ENCODE assay signal across 1 cellular context in genomic region chr1:219954736-219955421, GRCh38.
TF ChIP-seq lines count a peak whose summit lies in the region.

No MANE protein-coding gene starts in this region.

TF ChIP-seq in HepG2, 621 proteins besides CTCF, POLR2A, EP300 and RAD21 (continued from another document and continues in another):
- TF ChIP-seq FOXA1 (IDR thresholded peaks at IDR 0.05) (no peak), FOXA1 (CRISPR knock-in tag; IDR thresholded peaks at IDR 0.05) (no peak), ADNP (CRISPR knock-in tag; IDR thresholded peaks at IDR 0.05) (no peak), FOXP1 (IDR thresholded peaks at IDR 0.05) (no peak), FOXP1 (CRISPR knock-in tag; IDR thresholded peaks at IDR 0.05) (peak; percentile 75; the same call in 1 of the 2 replicates), SP1 (IDR thresholded peaks at IDR 0.05) (no peak), SP1 (CRISPR knock-in tag; IDR thresholded peaks at IDR 0.05) (no peak), PLRG1 (conservative IDR thresholded peaks at IDR 0.05) (no peak), HOMEZ (CRISPR knock-in tag; IDR thresholded peaks at IDR 0.05; ENCODE audit: low read depth) (peak; percentile 48; the same call in 1 of the 2 replicates), ZNF207 (IDR thresholded peaks at IDR 0.05; ENCODE audit: borderline replicate concordance) (no peak), RBAK (CRISPR knock-in tag; IDR thresholded peaks at IDR 0.05) (no peak), SMAD1 (CRISPR knock-in tag; IDR thresholded peaks at IDR 0.05; ENCODE audit: borderline replicate concordance, low read depth) (no peak), ZNF251 (CRISPR knock-in tag; IDR thresholded peaks at IDR 0.05) (no peak), WIZ (CRISPR knock-in tag; IDR thresholded peaks at IDR 0.05) (no peak), THAP11 (CRISPR knock-in tag; IDR thresholded peaks at IDR 0.05) (0 out of 2 replicates have a peak, but pooled peaks have one; percentile 21), ARID4A (CRISPR knock-in tag; IDR thresholded peaks at IDR 0.05; ENCODE audit: borderline replicate concordance) (no peak), RFX5 (IDR thresholded peaks at IDR 0.05; ENCODE audit: low read depth, low read length) (no peak), KDM6A (CRISPR knock-in tag; IDR thresholded peaks at IDR 0.05; ENCODE audit: low read depth) (peak; percentile 78), CHD2 (IDR thresholded peaks at IDR 0.05; ENCODE audit: low read depth, low read length) (no peak), USF2 (IDR thresholded peaks at IDR 0.05; ENCODE audit: low read depth, low read length) (no peak), USF2 (CRISPR knock-in tag; IDR thresholded peaks at IDR 0.05; ENCODE audit: borderline replicate concordance) (no peak), ZUFSP (CRISPR knock-in tag; IDR thresholded peaks at IDR 0.05; ENCODE audit: borderline replicate concordance) (no peak), ZMYM4 (CRISPR knock-in tag; IDR thresholded peaks at IDR 0.05) (no peak), SSRP1 (CRISPR knock-in tag; IDR thresholded peaks at IDR 0.05) (no peak), ZBTB1 (CRISPR knock-in tag; IDR thresholded peaks at IDR 0.05; ENCODE audit: borderline replicate concordance) (no peak), ZSCAN29 (CRISPR knock-in tag; conservative IDR thresholded peaks at IDR 0.05) (no peak), ELF1 (CRISPR knock-in tag; IDR thresholded peaks at IDR 0.05) (no peak), ZNF558 (CRISPR knock-in tag; IDR thresholded peaks at IDR 0.05; ENCODE audit: borderline replicate concordance) (no peak), ZNF724P (CRISPR knock-in tag; IDR thresholded peaks at IDR 0.05; ENCODE audit: borderline replicate concordance) (no peak), CREB1 (IDR thresholded peaks at IDR 0.05) (no peak), CREB1 (CRISPR knock-in tag; IDR thresholded peaks at IDR 0.05) (no peak), ZNF543 (CRISPR knock-in tag; IDR thresholded peaks at IDR 0.05) (no peak), RARA (CRISPR knock-in tag; IDR thresholded peaks at IDR 0.05) (peak; percentile 49), ZNF512 (CRISPR knock-in tag; IDR thresholded peaks at IDR 0.05) (no peak), ZNF234 (CRISPR knock-in tag; conservative IDR thresholded peaks at IDR 0.05) (no peak), ZNF350 (CRISPR knock-in tag; IDR thresholded peaks at IDR 0.05; ENCODE audit: borderline replicate concordance, low read depth) (no peak), ZNF263 (CRISPR knock-in tag; IDR thresholded peaks at IDR 0.05) (no peak), HBP1 (CRISPR knock-in tag; IDR thresholded peaks at IDR 0.05; ENCODE audit: low read depth) (no peak), MXI1 (IDR thresholded peaks at IDR 0.05; ENCODE audit: borderline replicate concordance, low read depth, low read length) (no peak; the same call in 2 of the 3 replicates), NR2F2 (IDR thresholded peaks at IDR 0.05; ENCODE audit: borderline replicate concordance, low read depth) (no peak), THYN1 (CRISPR knock-in tag; IDR thresholded peaks at IDR 0.05; ENCODE audit: borderline replicate concordance, low read depth) (no peak), KDM5A (IDR thresholded peaks at IDR 0.05; ENCODE audit: borderline replicate concordance, low read length) (no peak), ZNF367 (CRISPR knock-in tag; IDR thresholded peaks at IDR 0.05; ENCODE audit: borderline replicate concordance) (no peak), RFX3 (CRISPR knock-in tag; IDR thresholded peaks at IDR 0.05) (no peak), ZNF891 (CRISPR knock-in tag; IDR thresholded peaks at IDR 0.05) (no peak), SNAI1 (CRISPR knock-in tag; IDR thresholded peaks at IDR 0.05; ENCODE audit: borderline replicate concordance) (no peak), HNRNPK (IDR thresholded peaks at IDR 0.05; ENCODE audit: low read depth, low read length, poor library complexity, severe bottlenecking) (peak; percentile 28), ZFP62 (CRISPR knock-in tag; IDR thresholded peaks at IDR 0.05) (no peak), IKZF4 (CRISPR knock-in tag; IDR thresholded peaks at IDR 0.05; ENCODE audit: borderline replicate concordance, low read depth, not compliant biosample characterization) (no peak), FOXP4 (CRISPR knock-in tag; IDR thresholded peaks at IDR 0.05) (peak; percentile 66; the same call in 1 of the 2 replicates), NFE2L2 (IDR thresholded peaks at IDR 0.05; ENCODE audit: low read length) (no peak), KAT2B (IDR thresholded peaks at IDR 0.05; ENCODE audit: borderline replicate concordance, low read depth, low read length) (no peak), PRDM4 (CRISPR knock-in tag; IDR thresholded peaks at IDR 0.05; ENCODE audit: borderline replicate concordance) (no peak), NFATC3 (CRISPR knock-in tag; IDR thresholded peaks at IDR 0.05) (no peak), HNF4G (IDR thresholded peaks at IDR 0.05; ENCODE audit: borderline replicate concordance, low read depth, low read length) (peak; percentile 63; the same call in 1 of the 2 replicates), HNF4G (CRISPR knock-in tag; IDR thresholded peaks at IDR 0.05; ENCODE audit: borderline replicate concordance, low read depth) (0 out of 2 replicates have a peak, but pooled peaks have one; percentile 27)
